8 cellular contexts compared by ENCODE assay signal in the genomic region with DNA sequence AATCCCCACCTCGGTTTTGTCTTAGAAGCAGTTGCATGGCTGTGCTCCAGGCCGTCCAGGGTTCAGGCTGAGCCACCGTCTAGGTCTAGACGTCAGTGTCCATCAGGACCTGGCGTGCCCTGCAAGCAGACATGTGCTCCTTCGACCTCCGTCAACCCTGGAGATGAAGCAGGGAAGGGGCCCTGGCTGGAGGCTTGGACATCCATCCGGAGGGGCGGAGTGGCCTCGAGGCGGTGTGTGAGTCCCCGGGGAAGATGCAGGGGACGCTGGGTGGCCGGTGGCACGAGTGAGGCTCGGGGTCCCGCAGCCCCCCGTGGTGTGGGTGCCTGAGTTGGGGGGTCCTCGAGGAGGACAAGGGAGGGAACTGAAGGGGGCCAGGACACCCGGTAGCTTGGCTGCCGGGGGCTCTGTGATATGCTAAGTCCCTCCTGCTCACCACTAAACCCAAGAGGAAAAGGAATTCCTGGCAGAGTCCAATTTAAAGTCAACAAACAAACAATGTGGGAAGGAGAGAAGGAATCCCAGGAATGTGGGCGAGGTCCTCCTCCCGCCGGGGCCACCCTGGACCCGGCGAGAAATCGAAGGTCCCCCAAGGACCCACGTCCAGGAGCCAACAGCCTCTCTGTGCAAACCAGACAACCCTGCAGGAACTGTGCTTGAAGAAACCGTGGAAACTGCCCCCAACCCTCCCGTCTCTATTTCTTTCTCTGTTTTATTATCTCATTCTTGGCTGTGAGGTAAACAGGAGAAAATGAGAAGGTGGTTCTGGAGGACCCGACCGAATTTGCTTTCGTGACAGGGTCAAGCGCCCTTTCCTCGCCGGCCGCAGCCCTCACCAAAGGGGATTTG. TPM values are rescaled to one million over a fixed set of nuclear protein-coding genes. Genes with fewer than 3 reads are reported as not detected.
DNase-seq lines count a peak whose midpoint lies in the region; ATAC-seq and TF ChIP-seq lines count a peak whose summit lies in the region.

No MANE protein-coding gene starts in this region.

- H3K27me3 ChIP-seq in IMR-90 (ENCODE audit: control insufficient read depth, insufficient read depth, low read length) (no peaks in the 10 kb centered on the region), left lung (no peaks in the 10 kb centered on the region), upper lobe of left lung (no peaks in the 10 kb centered on the region)

- H3K27me3 Mint-ChIP-seq in activated naive CD4-positive, alpha-beta T cell treated with anti-CD3 and anti-CD28 coated beads, Interleukin-2, amount 10 ng/mL, durations not matched to agents 7 days and 5 days = peaks cover 44% of the 10 kb centered on the region

- peak overlapping the region; percentile 82 to 90; a peak in 3 of 4 replicates for H4K8ac ChIP-seq in IMR-90 (ENCODE audit: low read depth in 2 of 2, low read length in 2 of 2)

- peak overlapping the region; percentile 96 for H4K91ac ChIP-seq in IMR-90 (ENCODE audit: insufficient read depth, low read depth, low read length)

- H3K23ac ChIP-seq in IMR-90 (ENCODE audit: low read depth, low read length) = peak overlapping the region; percentile 79

- dilution Hi-C loops in IMR-90 (cut with HindIII; ENCODE audit: low sequenced_read_pairs, unreplicated experiment) = no loop called here

- no peak overlapping the region for H3K4me3 Mint-ChIP-seq in activated naive CD4-positive, alpha-beta T cell treated with anti-CD3 and anti-CD28 coated beads, Interleukin-2, amount 10 ng/mL, durations not matched to agents 7 days and 5 days

- H3K56ac ChIP-seq in IMR-90 (ENCODE audit: extremely low read depth, insufficient read depth, low read length) = peak overlapping the region; percentile 50; the same call in 1 of the 2 replicates

- TF ChIP-seq EP300 in upper lobe of left lung (IDR thresholded peaks at IDR 0.05) = no peak

- no peaks in the 10 kb centered on the region for H3K9me3 Mint-ChIP-seq in activated naive CD4-positive, alpha-beta T cell treated with anti-CD3 and anti-CD28 coated beads, Interleukin-2, amount 10 ng/mL, durations not matched to agents 7 days and 5 days

- POLR2A ChIA-PET in IMR-90 (lab: Charles Lee; ENCODE audit: unreplicated experiment) = no interaction called here

- H3K4me1 ChIP-seq in IMR-90 (ENCODE audit: control insufficient read depth, insufficient read depth, low read length) (peaks cover 19% of the 10 kb centered on the region), left lung (peaks cover 13 to 45% of the 10 kb centered on the region in 2 donors), upper lobe of left lung (peaks cover 32 to 52% (median 42%) of the 10 kb centered on the region in 4 donors)

- peak overlapping the region; percentile 93 for H3K14ac ChIP-seq in IMR-90 (replicated peaks; ENCODE audit: low read depth, low read length)

- H3K36me3 ChIP-seq in IMR-90 (ENCODE audit: control insufficient read depth, insufficient read depth, low read length) (no peaks in the 10 kb centered on the region), left lung (no peaks in the 10 kb centered on the region), upper lobe of left lung (no peaks in the 10 kb centered on the region)

- in situ Hi-C loops in IMR-90 (cut with MboI; ENCODE audit: low sequenced_read_pairs) = no loop called here

- peaks cover 2 to 38% of the 10 kb centered on the region in 2 experiments; a peak in 2 of 4 replicates for H3K79me1 ChIP-seq in IMR-90 (ENCODE audit: low read depth in 1 of 2, low read length in 2 of 2)

- H2BK120ac ChIP-seq in IMR-90 (ENCODE audit: low read depth, low read length) = peak overlapping the region; percentile 96

- H3K4me1 Mint-ChIP-seq in activated naive CD4-positive, alpha-beta T cell treated with anti-CD3 and anti-CD28 coated beads, Interleukin-2, amount 10 ng/mL, durations not matched to agents 7 days and 5 days = no peaks in the 10 kb centered on the region

- peak overlapping the region; percentile 33 for H2BK5ac ChIP-seq in IMR-90 (ENCODE audit: low read depth, low read length, poor library complexity, severe bottlenecking)

- CTCF ChIA-PET in IMR-90 (lab: Yijun Ruan, JAX) = interaction anchor here (0.7 kb wide), 1 partner anchor 12 kb away, joined by 7 read pairs; no protein-coding TSS in a partner anchor
- CTCF ChIA-PET in activated naive CD4-positive, alpha-beta T cell treated with anti-CD3 and anti-CD28 coated beads, Interleukin-2, amount 10 ng/mL, durations not matched to agents 7 days and 5 days (lab: Charles Lee) = no interaction called here

- H3K4me2 ChIP-seq in IMR-90 (ENCODE audit: low read depth, low read length) = peak overlapping the region; percentile 66

- H3K27ac ChIP-seq in IMR-90 (ENCODE audit: insufficient read depth, low read length) = peak overlapping the region; percentile 51
- H3K27ac ChIP-seq in left lung = peak overlapping the region; percentile 80 to 83
- H3K27ac ChIP-seq in upper lobe of left lung = peak overlapping the region; percentile 79 to 87 (median 84)

- TF ChIP-seq CTCF in IMR-90 (conservative IDR thresholded peaks at IDR 0.05; ENCODE audit: low read depth, low read length) (no peak), left lung (IDR thresholded peaks at IDR 0.05) (no peak), upper lobe of left lung (IDR thresholded peaks at IDR 0.05) (no peak)

- peak overlapping the region; percentile 84 for H2BK20ac ChIP-seq in IMR-90 (ENCODE audit: low read depth, low read length)

- H4K5ac ChIP-seq in IMR-90 (ENCODE audit: low read depth, low read length) = peak overlapping the region; percentile 91

- H3K9ac ChIP-seq in IMR-90 (ENCODE audit: low read depth, low read length) = no peak overlapping the region

- peak; percentile 33 for DNase-seq in IMR-90
- peak; percentile 53 to 55 for DNase-seq in dermis microvascular lymphatic vessel endothelial cell (ENCODE audit: low read depth in 2 of 2)
- DNase-seq in left lung = no peak
- DNase-seq in upper lobe of left lung = no peak
- no peak for DNase-seq in activated T-cell treated with anti-CD3 and anti-CD28 coated beads, Interleukin-2, amount 50 U/mL, for 48 hours
- DNase-seq in UCSD-AML1 (lab: John Stamatoyannopoulos, UW; ENCODE audit: unreplicated experiment) = no peak
- DNase-seq in activated naive CD4-positive, alpha-beta T cell treated with anti-CD3 and anti-CD28 coated beads, Interleukin-2, amount 10 ng/mL, durations not matched to agents 7 days and 5 days = no peak

- H3K4me3 ChIP-seq in IMR-90 (ENCODE audit: insufficient read depth, low read depth, low read length) (no peak overlapping the region; the same call in 1 of the 2 replicates), left lung (peak overlapping the region; percentile 12 to 27), upper lobe of left lung (peak overlapping the region; percentile 29 to 49 (median 40))

- peaks cover 15% of the 10 kb centered on the region for H3K9me1 ChIP-seq in IMR-90 (ENCODE audit: insufficient read depth, low read length)

- H3K4ac ChIP-seq in IMR-90 (ENCODE audit: low read depth, low read length) = peak overlapping the region; percentile 98

- H3K9me3 ChIP-seq in IMR-90 (ENCODE audit: control insufficient read depth, insufficient read depth, low read length) = no peaks in the 10 kb centered on the region
- no peaks in the 10 kb centered on the region for H3K9me3 ChIP-seq in left lung
- H3K9me3 ChIP-seq in upper lobe of left lung = no peaks in the 10 kb centered on the region

- peak overlapping the region; percentile 77; the same call in 1 of the 3 replicates for H2BK15ac ChIP-seq in IMR-90 (ENCODE audit: low read depth, low read length)

- TF ChIP-seq RAD21 in IMR-90 (IDR thresholded peaks at IDR 0.05; ENCODE audit: low read length) = no peak

- H2AK5ac ChIP-seq in IMR-90 (ENCODE audit: low read depth, low read length) = peak overlapping the region; percentile 98

- intact Hi-C loops in IMR-90 (cut with micrococcal nuclease) = loop anchor here (2.0 kb wide), 1 partner anchor 14 kb away; a partner anchor contains a TSS
- intact Hi-C loops in left lung (cut with DNase I) = no loop called here

- H4K20me1 ChIP-seq in IMR-90 (ENCODE audit: insufficient read depth, low read length) = peaks cover 3% of the 10 kb centered on the region; the same call in 1 of the 2 replicates

- H3K18ac ChIP-seq in IMR-90 (ENCODE audit: low read depth, low read length) = peak overlapping the region; percentile 89

- H2AK9ac ChIP-seq in IMR-90 (replicated peaks; ENCODE audit: low read depth, low read length, poor library complexity) = peak overlapping the region; percentile 75

- ATAC-seq in IMR-90 (ENCODE audit: low read depth) = peak; percentile 69
- ATAC-seq in left lung = peak; percentile 70
- peak; percentile 42 to 81 for ATAC-seq in upper lobe of left lung (ENCODE audit: low FRiP score in 2 of 2)
- ATAC-seq in GM18858 (IDR thresholded peaks at IDR 0.05; ENCODE audit: unreplicated experiment) = no peak

- BruUV-seq in IMR-90 (replicated peaks; lab: Mats Ljungman, UMichigan) = no TSS peak

- WGBS in IMR-90 (ENCODE audit: extremely low coverage in 2 of 2, insufficient read length in 1 of 2), 2 experiments = 68% methylated on average over 9 of the region's 37 CpGs; no CpG with 5 or more reads in 1 of the 2 experiments
- WGBS in upper lobe of left lung, 2 donors = 34 to 47% methylated on average over 32 to 36 of the region's 37 CpGs

- no peak for TF ChIP-seq POLR2A in IMR-90 (IDR thresholded peaks at IDR 0.05; ENCODE audit: low read depth, low read length)
- no peak for TF ChIP-seq POLR2A in upper lobe of left lung (IDR thresholded peaks at IDR 0.05)

- no peaks in the 10 kb centered on the region for H3K36me3 Mint-ChIP-seq in activated naive CD4-positive, alpha-beta T cell treated with anti-CD3 and anti-CD28 coated beads, Interleukin-2, amount 10 ng/mL, durations not matched to agents 7 days and 5 days

- no peak overlapping the region for H3K27ac Mint-ChIP-seq in activated naive CD4-positive, alpha-beta T cell treated with anti-CD3 and anti-CD28 coated beads, Interleukin-2, amount 10 ng/mL, durations not matched to agents 7 days and 5 days

- peak overlapping the region; percentile 80 for H2AFZ ChIP-seq in IMR-90 (replicated peaks; ENCODE audit: low read length, poor library complexity)

RNA-seq across cellular contexts. Expression of a gene that starts 14.8 kb away (rescaled TPM):
- total RNA-seq in IMR-90 (2012; rRNA removed) (95.5 and 146 TPM in 2 replicates), dermis microvascular lymphatic vessel endothelial cell (128 and 154 TPM in 2 replicates), left lung (100 to 1,000 TPM; 236 to 354 TPM), upper lobe of left lung (100 to 1,000 TPM; 122 to 270 (median 219) TPM)
- 269 and 483 TPM in 2 replicates for polyA plus RNA-seq in IMR-90 (2012; rRNA removed)
- polyA plus RNA-seq in IMR-90 (2012; cell fraction: cytosol; rRNA removed) = 96.3 and 257 TPM in 2 replicates
- 324 and 629 TPM in 2 replicates for polyA plus RNA-seq in IMR-90 (2012; cell fraction: nucleus; rRNA removed; ENCODE audit: low replicate concordance)

RNA-seq across cellular contexts. Expression of a gene that starts 31.5 kb away (rescaled TPM):
- total RNA-seq in IMR-90 (2012; rRNA removed) = not detected in 2 replicates
- 0.03 TPM in 1 of 2 replicates, not detected in the other for polyA plus RNA-seq in IMR-90 (2012; rRNA removed)
- polyA plus RNA-seq in IMR-90 (2012; cell fraction: cytosol; rRNA removed) = 0.02 TPM in 1 of 2 replicates, not detected in the other
- 0.11 and 0.13 TPM in 2 replicates for polyA plus RNA-seq in IMR-90 (2012; cell fraction: nucleus; rRNA removed; ENCODE audit: low replicate concordance)
- not detected in 2 replicates for total RNA-seq in dermis microvascular lymphatic vessel endothelial cell
- 10 to 100 TPM; 19.2 to 44.0 TPM for total RNA-seq in left lung
- total RNA-seq in upper lobe of left lung = 10 to 100 TPM; 22.5 to 51.5 (median 37.5) TPM

RNA-seq across cellular contexts. Expression of a gene that starts 39.3 kb away (rescaled TPM):
- 0.36 and 0.56 TPM in 2 replicates for total RNA-seq in IMR-90 (2012; rRNA removed)
- 1.2 and 2.0 TPM in 2 replicates for polyA plus RNA-seq in IMR-90 (2012; rRNA removed)
- 1.0 and 4.3 TPM in 2 replicates for polyA plus RNA-seq in IMR-90 (2012; cell fraction: cytosol; rRNA removed)
- 1.4 and 3.6 TPM in 2 replicates for polyA plus RNA-seq in IMR-90 (2012; cell fraction: nucleus; rRNA removed; ENCODE audit: low replicate concordance)
- 0.38 and 0.39 TPM in 2 replicates for total RNA-seq in dermis microvascular lymphatic vessel endothelial cell
- 1 to 10 TPM; 1.6 to 1.9 TPM for total RNA-seq in left lung
- total RNA-seq in upper lobe of left lung = 10 to 100 TPM in 1 of 6 donors, 1 to 10 TPM in 4, under 1 TPM in 1; 0.63 to 14.2 (median 5.6) TPM

RNA-seq across cellular contexts. Expression of a gene that starts 45.2 kb away (rescaled TPM):
- total RNA-seq in IMR-90 (2012; rRNA removed) (not detected in 2 replicates), dermis microvascular lymphatic vessel endothelial cell (not detected in 2 replicates), left lung (1 to 10 TPM; 1.3 TPM), upper lobe of left lung (10 to 100 TPM in 1 of 6 donors, 1 to 10 TPM in 5; 2.0 to 13.6 (median 5.3) TPM)
- 0.12 TPM in 1 of 2 replicates, not detected in the other for polyA plus RNA-seq in IMR-90 (2012; rRNA removed)
- 0.04 TPM in 1 of 2 replicates, not detected in the other for polyA plus RNA-seq in IMR-90 (2012; cell fraction: cytosol; rRNA removed)
- polyA plus RNA-seq in IMR-90 (2012; cell fraction: nucleus; rRNA removed; ENCODE audit: low replicate concordance) = 2.3 and 4.0 TPM in 2 replicates

RNA-seq across cellular contexts. Expression of a gene that starts 58.4 kb away (rescaled TPM):
- not detected in 2 replicates for total RNA-seq in IMR-90 (2012; rRNA removed)
- not detected in 2 replicates for polyA plus RNA-seq in IMR-90 (2012; rRNA removed)
- not detected in 2 replicates for polyA plus RNA-seq in IMR-90 (2012; cell fraction: cytosol; rRNA removed)
- not detected in 2 replicates for polyA plus RNA-seq in IMR-90 (2012; cell fraction: nucleus; rRNA removed; ENCODE audit: low replicate concordance)
- not detected in 2 replicates for total RNA-seq in dermis microvascular lymphatic vessel endothelial cell
- total RNA-seq in left lung = under 1 TPM; 0.55 to 0.58 TPM
- 1 to 10 TPM in 2 of 6 donors, not detected in 4; 1.1 to 9.4 TPM for total RNA-seq in upper lobe of left lung

Comparison
In these comparisons a context has a peak if more than half of its experiments do, and no peak if none do; other contexts are left out.
1. DNase-seq: peak in IMR-90 (single experiment) and dermis microvascular lymphatic vessel endothelial cell (2 of 2); none in left lung (0 of 2), upper lobe of left lung (0 of 2), activated T-cell treated with anti-CD3 and anti-CD28 coated beads, Interleukin-2, amount 50 U/mL, for 48 hours (0 of 2), UCSD-AML1 (single experiment) and activated naive CD4-positive, alpha-beta T cell treated with anti-CD3 and anti-CD28 coated beads, Interleukin-2, amount 10 ng/mL, durations not matched to agents 7 days and 5 days (single experiment).
2. RNA of a gene that starts 31.5 kb away (total RNA-seq): 19.2 to 44.0 TPM in left lung and 22.5 to 51.5 TPM in upper lobe of left lung; not detected in IMR-90 and not detected in dermis microvascular lymphatic vessel endothelial cell; every median in the first group is over 10 times any median in the second.
3. Peak in every context shown above with its lines, with median percentiles within 50 percentile points of each other: H3K27ac ChIP-seq.